ENCODE assay signal across 1 cellular context in the genomic region with DNA sequence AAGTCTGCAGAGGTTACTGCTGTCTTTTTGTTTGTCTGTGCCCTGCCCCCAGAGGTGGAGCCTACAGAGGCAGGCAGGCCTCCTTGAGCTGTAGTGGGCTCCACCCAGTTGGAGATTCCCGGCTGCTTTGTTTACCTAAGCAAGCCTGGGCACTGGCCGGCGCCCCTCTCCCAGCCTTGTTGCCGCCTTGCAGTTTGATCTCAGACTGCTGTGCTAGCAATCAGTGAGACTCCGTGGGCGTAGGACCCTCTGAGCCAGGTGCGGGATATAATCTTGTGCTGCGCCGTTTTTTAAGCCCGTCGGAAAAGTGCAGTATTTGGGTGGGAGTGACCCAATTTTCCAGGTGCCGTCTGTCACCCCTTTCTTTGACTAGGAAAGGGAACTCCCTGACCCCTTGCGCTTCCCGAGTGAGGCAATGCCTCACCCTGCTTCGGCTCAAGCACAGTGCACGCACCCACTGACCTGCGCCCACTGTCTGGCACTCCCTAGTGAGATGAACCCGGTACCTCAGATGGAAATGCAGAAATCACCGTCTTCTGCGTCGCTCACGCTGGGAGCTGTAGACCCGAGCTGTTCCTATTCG.
TF ChIP-seq lines count a peak whose summit lies in the region.

No MANE protein-coding gene starts in this region.

TF ChIP-seq in HEK293, 187 proteins besides CTCF, POLR2A, EP300 and RAD21 (continued from another document):
- TF ChIP-seq, protein P1, sequence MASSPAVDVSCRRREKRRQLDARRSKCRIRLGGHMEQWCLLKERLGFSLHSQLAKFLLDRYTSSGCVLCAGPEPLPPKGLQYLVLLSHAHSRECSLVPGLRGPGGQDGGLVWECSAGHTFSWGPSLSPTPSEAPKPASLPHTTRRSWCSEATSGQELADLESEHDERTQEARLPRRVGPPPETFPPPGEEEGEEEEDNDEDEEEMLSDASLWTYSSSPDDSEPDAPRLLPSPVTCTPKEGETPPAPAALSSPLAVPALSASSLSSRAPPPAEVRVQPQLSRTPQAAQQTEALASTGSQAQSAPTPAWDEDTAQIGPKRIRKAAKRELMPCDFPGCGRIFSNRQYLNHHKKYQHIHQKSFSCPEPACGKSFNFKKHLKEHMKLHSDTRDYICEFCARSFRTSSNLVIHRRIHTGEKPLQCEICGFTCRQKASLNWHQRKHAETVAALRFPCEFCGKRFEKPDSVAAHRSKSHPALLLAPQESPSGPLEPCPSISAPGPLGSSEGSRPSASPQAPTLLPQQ (tag by site-specific recombination; IDR thresholded peaks at IDR 0.05): peak; percentile 68; the same call in 1 of the 2 replicates
- TF ChIP-seq ZNF600 (tag by site-specific recombination; IDR thresholded peaks at IDR 0.05) (peak; percentile 47; the same call in 1 of the 2 replicates), ZFP69B (tag by site-specific recombination; IDR thresholded peaks at IDR 0.05) (peak; percentile 71), FEZF1 (tag by site-specific recombination; IDR thresholded peaks at IDR 0.05) (0 out of 2 replicates have a peak, but pooled peaks have one; percentile 12), ZNF561 (tag by site-specific recombination; IDR thresholded peaks at IDR 0.05; ENCODE audit: borderline replicate concordance) (peak; percentile 78; the same call in 1 of the 2 replicates), ZNF335 (tag by site-specific recombination; conservative IDR thresholded peaks at IDR 0.05) (peak; percentile 32; the same call in 1 of the 2 replicates), EGR2 (tag by site-specific recombination; IDR thresholded peaks at IDR 0.05; ENCODE audit: low read depth) (peak; percentile 47), KLF1 (tag by site-specific recombination; IDR thresholded peaks at IDR 0.05) (peak; percentile 63; the same call in 1 of the 2 replicates), ZBTB17 (tag by site-specific recombination; IDR thresholded peaks at IDR 0.05) (0 out of 2 replicates have a peak, but pooled peaks have one; percentile 30), SP2 (tag by site-specific recombination; IDR thresholded peaks at IDR 0.05) (peak; percentile 15; the same call in 1 of the 2 replicates), ZFHX2 (tag by site-specific recombination; conservative IDR thresholded peaks at IDR 0.05) (peak; percentile 67), ZBTB48 (tag by site-specific recombination; IDR thresholded peaks at IDR 0.05) (peak; percentile 85; the same call in 1 of the 2 replicates), ZBTB8A (tag by site-specific recombination; IDR thresholded peaks at IDR 0.05) (peak; percentile 85)
- TF ChIP-seq, protein P2, sequence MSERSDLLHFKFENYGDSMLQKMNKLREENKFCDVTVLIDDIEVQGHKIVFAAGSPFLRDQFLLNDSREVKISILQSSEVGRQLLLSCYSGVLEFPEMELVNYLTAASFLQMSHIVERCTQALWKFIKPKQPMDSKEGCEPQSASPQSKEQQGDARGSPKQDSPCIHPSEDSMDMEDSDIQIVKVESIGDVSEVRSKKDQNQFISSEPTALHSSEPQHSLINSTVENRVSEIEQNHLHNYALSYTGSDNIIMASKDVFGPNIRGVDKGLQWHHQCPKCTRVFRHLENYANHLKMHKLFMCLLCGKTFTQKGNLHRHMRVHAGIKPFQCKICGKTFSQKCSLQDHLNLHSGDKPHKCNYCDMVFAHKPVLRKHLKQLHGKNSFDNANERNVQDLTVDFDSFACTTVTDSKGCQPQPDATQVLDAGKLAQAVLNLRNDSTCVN (tag by site-specific recombination; optimal IDR thresholded peaks at IDR 0.05): peak; percentile 25
- TF ChIP-seq, protein P3, sequence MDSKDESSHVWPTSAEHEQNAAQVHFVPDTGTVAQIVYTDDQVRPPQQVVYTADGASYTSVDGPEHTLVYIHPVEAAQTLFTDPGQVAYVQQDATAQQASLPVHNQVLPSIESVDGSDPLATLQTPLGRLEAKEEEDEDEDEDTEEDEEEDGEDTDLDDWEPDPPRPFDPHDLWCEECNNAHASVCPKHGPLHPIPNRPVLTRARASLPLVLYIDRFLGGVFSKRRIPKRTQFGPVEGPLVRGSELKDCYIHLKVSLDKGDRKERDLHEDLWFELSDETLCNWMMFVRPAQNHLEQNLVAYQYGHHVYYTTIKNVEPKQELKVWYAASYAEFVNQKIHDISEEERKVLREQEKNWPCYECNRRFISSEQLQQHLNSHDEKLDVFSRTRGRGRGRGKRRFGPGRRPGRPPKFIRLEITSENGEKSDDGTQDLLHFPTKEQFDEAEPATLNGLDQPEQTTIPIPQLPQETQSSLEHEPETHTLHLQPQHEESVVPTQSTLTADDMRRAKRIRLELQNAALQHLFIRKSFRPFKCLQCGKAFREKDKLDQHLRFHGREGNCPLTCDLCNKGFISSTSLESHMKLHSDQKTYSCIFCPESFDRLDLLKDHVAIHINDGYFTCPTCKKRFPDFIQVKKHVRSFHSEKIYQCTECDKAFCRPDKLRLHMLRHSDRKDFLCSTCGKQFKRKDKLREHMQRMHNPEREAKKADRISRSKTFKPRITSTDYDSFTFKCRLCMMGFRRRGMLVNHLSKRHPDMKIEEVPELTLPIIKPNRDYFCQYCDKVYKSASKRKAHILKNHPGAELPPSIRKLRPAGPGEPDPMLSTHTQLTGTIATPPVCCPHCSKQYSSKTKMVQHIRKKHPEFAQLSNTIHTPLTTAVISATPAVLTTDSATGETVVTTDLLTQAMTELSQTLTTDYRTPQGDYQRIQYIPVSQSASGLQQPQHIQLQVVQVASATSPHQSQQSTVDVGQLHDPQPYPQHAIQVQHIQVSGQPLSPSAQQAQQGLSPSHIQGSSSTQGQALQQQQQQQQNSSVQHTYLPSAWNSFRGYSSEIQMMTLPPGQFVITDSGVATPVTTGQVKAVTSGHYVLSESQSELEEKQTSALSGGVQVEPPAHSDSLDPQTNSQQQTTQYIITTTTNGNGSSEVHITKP (tag by site-specific recombination; IDR thresholded peaks at IDR 0.05): peak; percentile 57
- TF ChIP-seq, protein P4, sequence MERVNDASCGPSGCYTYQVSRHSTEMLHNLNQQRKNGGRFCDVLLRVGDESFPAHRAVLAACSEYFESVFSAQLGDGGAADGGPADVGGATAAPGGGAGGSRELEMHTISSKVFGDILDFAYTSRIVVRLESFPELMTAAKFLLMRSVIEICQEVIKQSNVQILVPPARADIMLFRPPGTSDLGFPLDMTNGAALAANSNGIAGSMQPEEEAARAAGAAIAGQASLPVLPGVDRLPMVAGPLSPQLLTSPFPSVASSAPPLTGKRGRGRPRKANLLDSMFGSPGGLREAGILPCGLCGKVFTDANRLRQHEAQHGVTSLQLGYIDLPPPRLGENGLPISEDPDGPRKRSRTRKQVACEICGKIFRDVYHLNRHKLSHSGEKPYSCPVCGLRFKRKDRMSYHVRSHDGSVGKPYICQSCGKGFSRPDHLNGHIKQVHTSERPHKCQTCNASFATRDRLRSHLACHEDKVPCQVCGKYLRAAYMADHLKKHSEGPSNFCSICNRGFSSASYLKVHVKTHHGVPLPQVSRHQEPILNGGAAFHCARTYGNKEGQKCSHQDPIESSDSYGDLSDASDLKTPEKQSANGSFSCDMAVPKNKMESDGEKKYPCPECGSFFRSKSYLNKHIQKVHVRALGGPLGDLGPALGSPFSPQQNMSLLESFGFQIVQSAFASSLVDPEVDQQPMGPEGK (tag by site-specific recombination; IDR thresholded peaks at IDR 0.05): 0 out of 2 replicates have a peak, but pooled peaks have one; percentile 29
TF ChIP-seq in HEK293: peak in this region for 20; not testable (repeated sequence) for 167.
